In genomic region chr2:156110890-156111289, GRCh38 we compare ENCODE assay signal across 8 cellular contexts.
A peak's percentile ranks its signal among the peaks of the same experiment; 100 is the strongest.
DNase-seq lines count a peak whose midpoint lies in the region; ATAC-seq and TF ChIP-seq lines count a peak whose summit lies in the region.

No MANE protein-coding gene starts in this region.

- no peaks in the 10 kb centered on the region for H3K27me3 Mint-ChIP-seq in Calu3 (ENCODE audit: unreplicated experiment)

- H3K27ac ChIP-seq in Peyer's patch (no peak overlapping the region), prostate gland (no peak overlapping the region)

- H3K4me1 Mint-ChIP-seq in Calu3 (ENCODE audit: low read depth, unreplicated experiment): no peaks in the 10 kb centered on the region

- no peaks in the 10 kb centered on the region for H3K9me3 Mint-ChIP-seq in Calu3 (ENCODE audit: low read depth, unreplicated experiment)

- no TSS peak for BruUV-seq in Calu3 (replicated peaks; lab: Mats Ljungman, UMichigan)

- H3K36me3 Mint-ChIP-seq in Calu3 (ENCODE audit: insufficient read depth, unreplicated experiment): no peaks in the 10 kb centered on the region

- intact Hi-C loops in Calu3 (cut with micrococcal nuclease; ENCODE audit: unreplicated experiment): loop anchor here (5.0 kb wide), 2 partner anchors 221 to 476 kb away; partner anchors contain the start of gene NR4A2
- intact Hi-C loops in prostate gland (cut with DNase I): no loop called here

- WGBS in prostate gland: 67% methylated on average over 2 of the region's 2 CpGs

- TF ChIP-seq POLR2A in Peyer's patch (IDR thresholded peaks at IDR 0.05): no peak
- TF ChIP-seq POLR2A in prostate gland (IDR thresholded peaks at IDR 0.05): no peak

- no peak overlapping the region for H3K4me3 ChIP-seq in Peyer's patch
- no peak overlapping the region for H3K4me3 ChIP-seq in prostate gland

- H3K27ac Mint-ChIP-seq in Calu3 (ENCODE audit: unreplicated experiment): no peak overlapping the region

- TF ChIP-seq CTCF in Calu3 (IDR thresholded peaks at IDR 0.05; ENCODE audit: unreplicated experiment): no peak
- TF ChIP-seq CTCF in Peyer's patch (IDR thresholded peaks at IDR 0.05): peak in 3 of 6 experiments; percentile 21 to 38 (median 28)
- TF ChIP-seq CTCF in prostate gland (IDR thresholded peaks at IDR 0.05): no peak

- H3K9me3 ChIP-seq in Peyer's patch (no peaks in the 10 kb centered on the region), prostate gland (no peaks in the 10 kb centered on the region)

- DNase-seq in Calu3 (peak; percentile 37), Peyer's patch (peak in 2 of 3 donors; percentile 47 to 50), left lobe of liver (ENCODE audit: low spot score) (no peak), prostate gland (ENCODE audit: low spot score) (no peak), NCI-H1436 (lab: John Stamatoyannopoulos, UW) (no peak), C1 segment of cervical spinal cord (lab: John Stamatoyannopoulos, UW) (no peak)

- no peaks in the 10 kb centered on the region for H3K4me1 ChIP-seq in Peyer's patch
- H3K4me1 ChIP-seq in prostate gland (replicated peaks): no peaks in the 10 kb centered on the region

- CTCF ChIA-PET in Calu3 (lab: Charles Lee): interaction anchor here (0.7 kb wide), 1 partner anchor 755 kb away, joined by 3 read pairs; no protein-coding TSS in a partner anchor

- H3K27me3 ChIP-seq in Peyer's patch: no peaks in the 10 kb centered on the region
- H3K27me3 ChIP-seq in prostate gland (replicated peaks; ENCODE audit: insufficient read depth): no peaks in the 10 kb centered on the region

- H3K36me3 ChIP-seq in Peyer's patch: no peaks in the 10 kb centered on the region
- no peaks in the 10 kb centered on the region for H3K36me3 ChIP-seq in prostate gland

- H3K4me3 Mint-ChIP-seq in Calu3 (ENCODE audit: low read depth, unreplicated experiment): no peak overlapping the region

- ATAC-seq in GM19035 (IDR thresholded peaks at IDR 0.05; ENCODE audit: unreplicated experiment) (peak; percentile 98), HG03066 (IDR thresholded peaks at IDR 0.05; ENCODE audit: low read depth, unreplicated experiment) (peak; percentile 100), left lobe of liver (peak; percentile 62)

Comparison
In these comparisons a context has a peak if more than half of its experiments do, and no peak if none do; other contexts are left out.
1. DNase-seq: peak in Calu3 (single experiment) and Peyer's patch (2 of 3); none in left lobe of liver (single experiment), prostate gland (single experiment), NCI-H1436 (single experiment) and C1 segment of cervical spinal cord (0 of 14).
2. Peak in every context shown above with its lines, with median percentiles within 50 percentile points of each other: ATAC-seq.